Comparison of ENCODE assay signal across 16 cellular contexts in genomic region chr14:104445086-104445485, GRCh38.
"Had no signal": no experiment of that assay in that cellular context is flagged by ENCODE, and none has a peak within 500 bp of the region (broad histone marks: within the 10 kb centered on the region; RNA-seq: fewer than 3 reads in every experiment).

No MANE protein-coding gene starts in this region.

- ATAC-seq: body of pancreas; effector memory CD8-positive, alpha-beta T cell; WTC11 had no signal

- H3K4me1 Mint-ChIP-seq: activated naive CD4-positive, alpha-beta T cell treated with anti-CD3 and anti-CD28 coated beads, Interleukin-2, amount 50 U/mL, for 24 hours had no signal

- H3K4me3 Mint-ChIP-seq: activated naive CD4-positive, alpha-beta T cell treated with anti-CD3 and anti-CD28 coated beads, Interleukin-2, amount 50 U/mL, for 24 hours; effector memory CD8-positive, alpha-beta T cell; memory B cell; nephron progenitor cell; WTC11 had no signal

- H3K36me3 Mint-ChIP-seq: WTC11 had no signal

- H3K27ac Mint-ChIP-seq: effector memory CD8-positive, alpha-beta T cell; nephron progenitor cell; WTC11 had no signal

- DNase-seq: activated CD4-positive, alpha-beta T cell treated with anti-CD3 and anti-CD28 coated beads for 4 hours; activated CD4-positive, alpha-beta T cell treated with anti-CD3 and anti-CD28 coated beads, Interleukin-2, amount 50 U/mL, for 48 hours; activated T-cell treated with anti-CD3 and anti-CD28 coated beads, Interleukin-2, amount 50 U/mL, for 1 hour; anterior cingulate cortex; body of pancreas; effector memory CD8-positive, alpha-beta T cell; glutamatergic neuron; hippocampal formation; nephron progenitor cell; stimulated activated CD4-positive, alpha-beta T cell treated with anti-CD3 and anti-CD28 coated beads, Interleukin-2, amount 100 ng/mL, for 48 hours; T1000; transverse colon; uterus had no signal
